14 cellular contexts compared by ENCODE assay signal in genomic region chr1:212247987-212248386, GRCh38. TPM values are rescaled to one million over a fixed set of nuclear protein-coding genes. Genes with fewer than 3 reads are reported as not detected.
DNase-seq lines count a peak whose midpoint lies in the region; ATAC-seq and TF ChIP-seq lines count a peak whose summit lies in the region.
"Had no signal": no experiment of that assay in that cellular context is flagged by ENCODE, and none has a peak within 500 bp of the region (broad histone marks: within the 10 kb centered on the region; RNA-seq: fewer than 3 reads in every experiment).

No MANE protein-coding gene starts in this region.

- DNase-seq in left ventricle myocardium inferior: no peak
- DNase-seq in cardiac septum (ENCODE audit: low spot score): no peak
- no peak for DNase-seq in left lobe of liver (ENCODE audit: low spot score)
- DNase-seq in mucosa of descending colon: no peak
- no peak for DNase-seq in epidermal melanocyte (ENCODE audit: insufficient read length, low spot score)
- DNase-seq: Calu3; CD8-positive, alpha-beta T cell; DMS79 treated with DMSO at 0.1 percent for 48 hours; GF-D8 had no signal

- H3K36me3 ChIP-seq in left ventricle myocardium inferior (no peaks in the 10 kb centered on the region), mucosa of descending colon (ENCODE audit: low read depth) (no peaks in the 10 kb centered on the region), gastroesophageal sphincter (no peaks in the 10 kb centered on the region)
- H3K36me3 ChIP-seq: BLaER1 treated with 17β-estradiol and CSF1 and Interleukin-3, amounts not matched to agents 10 nM and 100 nM; HAP-1 had no signal

- H3K27me3 ChIP-seq in left ventricle myocardium inferior (ENCODE audit: low read depth): no peaks in the 10 kb centered on the region
- H3K27me3 ChIP-seq in gastroesophageal sphincter: no peaks in the 10 kb centered on the region
- H3K27me3 ChIP-seq: BLaER1 treated with 17β-estradiol and CSF1 and Interleukin-3, amounts not matched to agents 10 nM and 100 nM had no signal

- TF ChIP-seq CTCF in left ventricle myocardium inferior (IDR thresholded peaks at IDR 0.05; ENCODE audit: borderline replicate concordance): no peak
- TF ChIP-seq CTCF in mucosa of descending colon (IDR thresholded peaks at IDR 0.05): no peak
- no peak for TF ChIP-seq CTCF in gastroesophageal sphincter (IDR thresholded peaks at IDR 0.05)

- no peak for TF ChIP-seq POLR2A in gastroesophageal sphincter (IDR thresholded peaks at IDR 0.05)

- H3K4me3 ChIP-seq in left ventricle myocardium inferior (no peak overlapping the region), mucosa of descending colon (no peak overlapping the region), gastroesophageal sphincter (no peak overlapping the region)
- H3K4me3 ChIP-seq: BLaER1 treated with 17β-estradiol and CSF1 and Interleukin-3, amounts not matched to agents 10 nM and 100 nM; GM12878; HAP-1 had no signal

- peaks cover 28% of the 10 kb centered on the region for H3K4me1 ChIP-seq in left ventricle myocardium inferior
- H3K4me1 ChIP-seq in mucosa of descending colon (ENCODE audit: low read depth): peaks cover 2% of the 10 kb centered on the region
- H3K4me1 ChIP-seq in gastroesophageal sphincter: peaks cover 0 to 30% (median 0%) of the 10 kb centered on the region in 3 donors
- H3K4me1 ChIP-seq: HAP-1 had no signal

- no peaks in the 10 kb centered on the region for H3K9me3 ChIP-seq in left ventricle myocardium inferior (replicated peaks)
- H3K9me3 ChIP-seq in mucosa of descending colon: no peaks in the 10 kb centered on the region
- no peaks in the 10 kb centered on the region for H3K9me3 ChIP-seq in gastroesophageal sphincter
- H3K9me3 ChIP-seq: HAP-1 had no signal

- ATAC-seq in left lobe of liver: peak; percentile 87
- peak; percentile 24 for ATAC-seq in mucosa of descending colon
- no peak for ATAC-seq in gastroesophageal sphincter
- no peak for ATAC-seq in HG03097 (IDR thresholded peaks at IDR 0.05; ENCODE audit: low FRiP score, unreplicated experiment)
- ATAC-seq: CD8-positive, alpha-beta T cell; GM12878 had no signal

- 80 to 100% methylated on average over 1 of the region's 1 CpG for WGBS in gastroesophageal sphincter (ENCODE audit: low coverage in 1 of 2), 2 donors

- H3K27ac ChIP-seq in left ventricle myocardium inferior (replicated peaks) (peak overlapping the region; percentile 64), gastroesophageal sphincter (peak overlapping the region in 2 of 4 donors; percentile 38 to 49)

- intact Hi-C loops in left ventricle myocardium inferior (cut with micrococcal nuclease) (no loop called here), cardiac septum (cut with DNase I) (no loop called here), mucosa of descending colon (cut with DNase I, micrococcal nuclease) (no loop called here)

- no peak for TF ChIP-seq EP300 in gastroesophageal sphincter (IDR thresholded peaks at IDR 0.05)

RNA-seq across cellular contexts. Expression of gene PPP2R5A, which starts 37.2 kb away (rescaled TPM):
- total RNA-seq in left ventricle myocardium inferior: 69.3 TPM
- total RNA-seq in cardiac septum: 68.1 TPM
- total RNA-seq in left lobe of liver: 37.6 TPM
- total RNA-seq in mucosa of descending colon: 10 to 100 TPM; 56.5 to 63.9 (median 63.3) TPM
- total RNA-seq in gastroesophageal sphincter: 10 to 100 TPM; 43.2 to 88.9 (median 59.5) TPM

Comparison
In these comparisons a context has a peak if more than half of its experiments do, and no peak if none do; other contexts are left out.
1. ATAC-seq: peak in left lobe of liver (single experiment) and mucosa of descending colon (single experiment); none in gastroesophageal sphincter (single experiment) and HG03097 (single experiment).